In the genomic region with DNA sequence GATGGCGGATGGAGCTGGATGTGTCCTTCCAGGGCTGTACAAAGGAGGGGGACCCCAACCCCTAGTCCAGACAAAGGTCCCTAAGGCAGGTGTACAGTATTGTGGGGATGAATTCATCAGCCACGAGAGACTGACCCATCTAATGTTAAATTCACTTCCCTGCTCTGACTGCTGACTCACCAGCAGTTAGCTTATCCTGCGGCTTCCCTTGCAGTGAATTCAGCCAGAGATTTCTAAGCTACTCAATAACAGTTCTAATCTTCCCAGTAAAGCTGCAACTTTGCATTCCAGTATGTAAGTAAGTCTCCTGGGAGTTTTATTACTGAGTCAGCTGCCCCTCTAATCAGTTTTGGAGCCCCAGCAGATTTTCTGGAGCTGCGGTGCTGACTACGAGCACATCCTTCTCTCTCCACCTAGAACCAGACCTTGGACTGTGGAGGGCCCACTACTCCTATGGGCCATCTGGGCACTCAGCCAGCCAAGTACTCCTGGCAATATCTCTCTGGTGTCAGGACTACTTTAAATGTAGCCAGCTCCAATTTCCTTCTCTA, we compare ENCODE assay signal across 8 cellular contexts. TPM values are rescaled to one million over a fixed set of nuclear protein-coding genes. Genes with fewer than 3 reads are reported as not detected.
DNase-seq lines count a peak whose midpoint lies in the region; ATAC-seq and TF ChIP-seq lines count a peak whose summit lies in the region.

No MANE protein-coding gene starts in this region.

- intact Hi-C loops in activated B cell treated with CpG ODN at 0.5 μM for 24 hours (cut with micrococcal nuclease): no loop called here

- H3K27ac ChIP-seq in stomach smooth muscle (ENCODE audit: low read length): peak overlapping the region; percentile 69

- POLR2A ChIA-PET in activated B cell treated with CpG ODN at 0.5 μM for 24 hours (lab: Charles Lee): interaction anchor here (0.9 to 19.6 kb wide), 8 partner anchors 10 to 139 kb away, joined by 3 to 593 read pairs (median 4); partner anchors contain the start of genes B4GALT1 and NFX1

- CTCF ChIA-PET in activated B cell treated with CpG ODN at 0.5 μM for 24 hours (lab: Charles Lee): interaction anchor here (1.1 to 2.2 kb wide), 7 partner anchors 9 to 75 kb away, joined by 3 to 8 read pairs (median 4); no protein-coding TSS in a partner anchor

- peak overlapping the region; percentile 84 for H3K27ac Mint-ChIP-seq in activated B cell treated with CpG ODN at 0.5 μM for 24 hours

- no peaks in the 10 kb centered on the region for H3K9me3 ChIP-seq in stomach smooth muscle (ENCODE audit: control insufficient read depth in 2 of 2, low read length in 2 of 2)

- H3K27me3 ChIP-seq in stomach smooth muscle (ENCODE audit: control insufficient read depth in 1 of 2, insufficient read depth in 2 of 2, low read length in 2 of 2): no peaks in the 10 kb centered on the region

- peaks cover 16% of the 10 kb centered on the region for H3K4me1 ChIP-seq in stomach smooth muscle (ENCODE audit: control insufficient read depth, insufficient read depth, low read length)

- H3K4me3 ChIP-seq in AG10803 (ENCODE audit: low read length) (peak overlapping the region; percentile 15), stomach smooth muscle (ENCODE audit: low read length in 2 of 2) (peak overlapping the region; percentile 24 to 54)

- peak; percentile 97 for DNase-seq in AG10803 (ENCODE audit: low read depth)
- DNase-seq in activated B cell treated with CpG ODN at 0.5 μM for 24 hours: no peak
- peak; percentile 76 for DNase-seq in islet precursor cell
- DNase-seq in GM19238 (ENCODE audit: insufficient read length, low spot score): no peak
- no peak for DNase-seq in activated gamma-delta T cell (lab: John Stamatoyannopoulos, UW)
- DNase-seq in NCI-H2081 treated with DMSO at 0.1 percent for 48 hours (lab: John Stamatoyannopoulos, UW): no peak

- H3K4me3 Mint-ChIP-seq in activated B cell treated with CpG ODN at 0.5 μM for 24 hours: peak overlapping the region; percentile 33

- H3K36me3 ChIP-seq in stomach smooth muscle (ENCODE audit: control insufficient read depth in 2 of 2, insufficient read depth in 2 of 2, low read length in 2 of 2): no peaks in the 10 kb centered on the region

- H3K9me3 Mint-ChIP-seq in activated B cell treated with CpG ODN at 0.5 μM for 24 hours: no peaks in the 10 kb centered on the region

- H3K36me3 Mint-ChIP-seq in activated B cell treated with CpG ODN at 0.5 μM for 24 hours (ENCODE audit: low read depth): peaks cover 28% of the 10 kb centered on the region

- ATAC-seq in HG02642 (IDR thresholded peaks at IDR 0.05; ENCODE audit: poor library complexity, unreplicated experiment) (peak; percentile 38), activated B cell treated with CpG ODN at 0.5 μM for 24 hours (ENCODE audit: low read depth) (peak; percentile 30)

- no peaks in the 10 kb centered on the region for H3K27me3 Mint-ChIP-seq in activated B cell treated with CpG ODN at 0.5 μM for 24 hours

- peaks cover 91% of the 10 kb centered on the region for H3K4me1 Mint-ChIP-seq in activated B cell treated with CpG ODN at 0.5 μM for 24 hours

- peak overlapping the region; percentile 19 to 55 for H3K9ac ChIP-seq in stomach smooth muscle (ENCODE audit: low read length in 2 of 2)

- TF ChIP-seq CTCF in AG10803 (conservative IDR thresholded peaks at IDR 0.05; ENCODE audit: low read length) (no peak), activated B cell treated with CpG ODN at 0.5 μM for 24 hours (IDR thresholded peaks at IDR 0.05) (no peak)

RNA-seq across cellular contexts. Expression of gene B4GALT1, which starts 16.1 kb away (rescaled TPM):
- total RNA-seq in activated B cell treated with CpG ODN at 0.5 μM for 24 hours: 111 and 118 TPM in 2 replicates

Comparison
In these comparisons a context has a peak if more than half of its experiments do, and no peak if none do; other contexts are left out.
1. DNase-seq: peak in AG10803 (single experiment) and islet precursor cell (single experiment); none in activated B cell treated with CpG ODN at 0.5 μM for 24 hours (single experiment), GM19238 (single experiment), activated gamma-delta T cell (single experiment) and NCI-H2081 treated with DMSO at 0.1 percent for 48 hours (single experiment).